Comparison of ENCODE assay signal across 10 cellular contexts in the genomic region with DNA sequence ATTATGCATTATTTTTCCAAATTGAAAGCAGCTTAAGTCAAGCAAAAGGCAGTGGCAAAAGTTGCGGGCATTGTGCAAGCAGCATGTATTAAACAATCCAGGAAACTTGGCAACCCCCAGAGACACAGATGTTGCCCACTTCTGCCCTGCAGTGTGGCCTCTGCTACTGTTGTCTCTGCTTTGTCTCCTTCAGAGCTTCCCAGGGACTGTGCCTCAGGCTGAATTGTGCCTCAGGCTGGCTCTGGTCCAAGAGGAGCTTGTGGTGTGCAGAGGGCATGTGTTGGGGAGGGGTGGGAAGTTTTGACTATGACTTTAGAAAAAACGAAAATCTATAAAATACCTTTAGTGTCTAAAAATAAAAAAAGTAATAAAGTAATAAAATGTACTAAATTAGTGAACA.
A peak's percentile ranks its signal among the peaks of the same experiment; 100 is the strongest.
DNase-seq lines count a peak whose midpoint lies in the region; ATAC-seq and TF ChIP-seq lines count a peak whose summit lies in the region.
"Had no signal": no experiment of that assay in that cellular context is flagged by ENCODE, and none has a peak within 500 bp of the region (broad histone marks: within the 10 kb centered on the region; RNA-seq: fewer than 3 reads in every experiment).

No MANE protein-coding gene starts in this region.

- no peak overlapping the region for H3K4me3 Mint-ChIP-seq in neural crest cell
- no peak overlapping the region for H3K4me3 Mint-ChIP-seq in activated CD4-positive, alpha-beta memory T cell treated with anti-CD3 and anti-CD28 coated beads for 36 hours
- H3K4me3 Mint-ChIP-seq: activated naive CD8-positive, alpha-beta T cell had no signal

- H3K9me3 Mint-ChIP-seq in neural crest cell: no peaks in the 10 kb centered on the region
- no peaks in the 10 kb centered on the region for H3K9me3 Mint-ChIP-seq in activated CD4-positive, alpha-beta memory T cell treated with anti-CD3 and anti-CD28 coated beads for 36 hours

- in situ Hi-C loops in GM23248 (cut with MboI): no loop called here

- H3K27ac ChIP-seq in GM23248: no peak overlapping the region
- H3K27ac ChIP-seq: VCaP had no signal

- H3K36me3 Mint-ChIP-seq in neural crest cell (ENCODE audit: low read depth): peaks cover 4% of the 10 kb centered on the region
- no peaks in the 10 kb centered on the region for H3K36me3 Mint-ChIP-seq in activated CD4-positive, alpha-beta memory T cell treated with anti-CD3 and anti-CD28 coated beads for 36 hours
- H3K36me3 Mint-ChIP-seq: activated naive CD8-positive, alpha-beta T cell had no signal

- peaks cover 8% of the 10 kb centered on the region for H3K4me1 Mint-ChIP-seq in neural crest cell
- H3K4me1 Mint-ChIP-seq in activated CD4-positive, alpha-beta memory T cell treated with anti-CD3 and anti-CD28 coated beads for 36 hours (ENCODE audit: low read depth): no peaks in the 10 kb centered on the region

- 0 to 2% methylated on average over 2 of the region's 2 CpGs for WGBS in GM23248 (ENCODE audit: low coverage in 1 of 2, low lambda C conversion rate in 2 of 2, missing lambda C conversion rate in 2 of 2), 2 experiments

- no peak overlapping the region for H3K4me2 ChIP-seq in GM23248 (ENCODE audit: unreplicated experiment)

- H3K4me3 ChIP-seq in GM23248: no peak overlapping the region

- H3K9ac ChIP-seq in GM23248: no peak overlapping the region

- intact Hi-C loops in activated CD4-positive, alpha-beta memory T cell treated with anti-CD3 and anti-CD28 coated beads for 36 hours (cut with micrococcal nuclease): no loop called here

- no peak for ATAC-seq in GM21723 (IDR thresholded peaks at IDR 0.05; ENCODE audit: unreplicated experiment)

- H4K20me1 ChIP-seq in GM23248 (ENCODE audit: insufficient read depth): no peaks in the 10 kb centered on the region

- H2AFZ ChIP-seq in GM23248: no peak overlapping the region

- H3K79me2 ChIP-seq in GM23248 (ENCODE audit: insufficient read depth): no peaks in the 10 kb centered on the region

- no peaks in the 10 kb centered on the region for H3K27me3 ChIP-seq in GM23248 (replicated peaks; ENCODE audit: insufficient read depth)

- DNase-seq in GM23248: peak; percentile 12
- DNase-seq in NCI-H2171 treated with DMSO at 0.1 percent for 48 hours (lab: John Stamatoyannopoulos, UW): peak; percentile 49
- DNase-seq in dedifferentiated amniotic fluid mesenchymal stem cell (ENCODE audit: extremely low spot score): peak; percentile 18
- DNase-seq in neural crest cell (ENCODE audit: low read depth, low spot score): peak; percentile 9
- DNase-seq in stimulated activated CD8-positive, alpha-beta memory T cell treated with anti-CD3 and anti-CD28 coated beads, Interleukin-4, amount 100 ng/mL, for 48 hours: no peak
- DNase-seq in activated CD4-positive, alpha-beta T cell treated with anti-CD3 and anti-CD28 coated beads for 48 hours: no peak
- DNase-seq in activated CD4-positive, alpha-beta memory T cell treated with anti-CD3 and anti-CD28 coated beads for 36 hours: no peak

- no peaks in the 10 kb centered on the region for H3K27me3 Mint-ChIP-seq in neural crest cell (ENCODE audit: low read depth)
- no peaks in the 10 kb centered on the region for H3K27me3 Mint-ChIP-seq in activated CD4-positive, alpha-beta memory T cell treated with anti-CD3 and anti-CD28 coated beads for 36 hours
- H3K27me3 Mint-ChIP-seq: activated naive CD8-positive, alpha-beta T cell had no signal

- no peak overlapping the region for H3K27ac Mint-ChIP-seq in neural crest cell (ENCODE audit: unreplicated experiment)
- H3K27ac Mint-ChIP-seq in activated CD4-positive, alpha-beta memory T cell treated with anti-CD3 and anti-CD28 coated beads for 36 hours: no peak overlapping the region
- H3K27ac Mint-ChIP-seq: activated naive CD8-positive, alpha-beta T cell had no signal

- H3K9me2 ChIP-seq in GM23248 (ENCODE audit: insufficient read depth): no peaks in the 10 kb centered on the region

- POLR2A ChIA-PET in activated CD4-positive, alpha-beta memory T cell treated with anti-CD3 and anti-CD28 coated beads for 36 hours (lab: Charles Lee): no interaction called here

- TF ChIP-seq CTCF in neural crest cell (conservative IDR thresholded peaks at IDR 0.05): no peak

- H3K4me1 ChIP-seq in GM23248 (ENCODE audit: insufficient read depth): no peaks in the 10 kb centered on the region

- CTCF ChIA-PET in activated CD4-positive, alpha-beta memory T cell treated with anti-CD3 and anti-CD28 coated beads for 36 hours (lab: Charles Lee): no interaction called here

- H3K9me3 ChIP-seq in GM23248 (ENCODE audit: low read depth): no peaks in the 10 kb centered on the region

- no peaks in the 10 kb centered on the region for H3K36me3 ChIP-seq in GM23248 (ENCODE audit: low read depth)

- H3F3A ChIP-seq in GM23248 (ENCODE audit: insufficient read depth): no peaks in the 10 kb centered on the region

Comparison
In these comparisons a context has a peak if more than half of its experiments do, and no peak if none do; other contexts are left out.
1. DNase-seq: peak in GM23248 (single experiment), NCI-H2171 treated with DMSO at 0.1 percent for 48 hours (single experiment), dedifferentiated amniotic fluid mesenchymal stem cell (single experiment) and neural crest cell (single experiment); none in stimulated activated CD8-positive, alpha-beta memory T cell treated with anti-CD3 and anti-CD28 coated beads, Interleukin-4, amount 100 ng/mL, for 48 hours (single experiment), activated CD4-positive, alpha-beta T cell treated with anti-CD3 and anti-CD28 coated beads for 48 hours (single experiment) and activated CD4-positive, alpha-beta memory T cell treated with anti-CD3 and anti-CD28 coated beads for 36 hours (single experiment).